Comparison of ENCODE assay signal across 1 cellular context in genomic region chrX:37652589-37653271, GRCh38.
TF ChIP-seq lines count a peak whose summit lies in the region.

No MANE protein-coding gene starts in this region.

TF ChIP-seq in K562, 482 proteins besides CTCF, POLR2A, EP300 and RAD21 (continued from another document and continues in another):
- TF ChIP-seq ZNF398 (CRISPR knock-in tag; IDR thresholded peaks at IDR 0.05), result no peak
- no peak for TF ChIP-seq NFIX (CRISPR knock-in tag; IDR thresholded peaks at IDR 0.05; ENCODE audit: low read depth)
- TF ChIP-seq BRD9 (IDR thresholded peaks at IDR 0.05; ENCODE audit: low read depth, partially characterized antibody), result no peak
- TF ChIP-seq GTF2F1 (IDR thresholded peaks at IDR 0.05; ENCODE audit: low read depth, low read length), result no peak
- no peak for TF ChIP-seq MAFG (tag; conservative IDR thresholded peaks at IDR 0.05)
- TF ChIP-seq L3MBTL2 (IDR thresholded peaks at IDR 0.05), result no peak
- TF ChIP-seq CEBPZ (IDR thresholded peaks at IDR 0.05; ENCODE audit: borderline replicate concordance, low read depth, low read length), result no peak
- TF ChIP-seq NCOA2 (IDR thresholded peaks at IDR 0.05; ENCODE audit: partially characterized antibody in 2 of 2), result no peak
- no peak; the same call in 1 of the 2 replicates for TF ChIP-seq ZNF124 (CRISPR knock-in tag; IDR thresholded peaks at IDR 0.05)
- TF ChIP-seq ZNF212 (CRISPR knock-in tag; IDR thresholded peaks at IDR 0.05), result no peak
- no peak for TF ChIP-seq TSC22D4 (tag; IDR thresholded peaks at IDR 0.05)
- no peak for TF ChIP-seq U2AF2 (optimal IDR thresholded peaks at IDR 0.05; ENCODE audit: low read depth, low read length)
- TF ChIP-seq NKRF (IDR thresholded peaks at IDR 0.05; ENCODE audit: borderline replicate concordance), result no peak
- no peak for TF ChIP-seq MIER1 (IDR thresholded peaks at IDR 0.05; ENCODE audit: low read depth)
- TF ChIP-seq ZHX1 (conservative IDR thresholded peaks at IDR 0.05; ENCODE audit: low read length), result no peak
- no peak for TF ChIP-seq ZNF609 (CRISPR knock-in tag; IDR thresholded peaks at IDR 0.05; ENCODE audit: borderline replicate concordance)
- TF ChIP-seq CBX1 (IDR thresholded peaks at IDR 0.05; ENCODE audit: low read depth), result no peak
- TF ChIP-seq CBX3 (IDR thresholded peaks at IDR 0.05; ENCODE audit: borderline replicate concordance in 1 of 2, low read length in 2 of 2), result peak in 1 of 2 experiments; percentile 21; a peak in 1 of 3 replicates
- TF ChIP-seq CBX2 (IDR thresholded peaks at IDR 0.05; ENCODE audit: insufficient read depth, low read length, poor library complexity, severe bottlenecking), result no peak
- TF ChIP-seq KHSRP (IDR thresholded peaks at IDR 0.05), result 0 out of 2 replicates have a peak, but pooled peaks have one; percentile 57
- no peak for TF ChIP-seq CHD1 (IDR thresholded peaks at IDR 0.05; ENCODE audit: low read length)
- no peak for TF ChIP-seq THRA (IDR thresholded peaks at IDR 0.05)
- TF ChIP-seq NR2F6 (CRISPR knock-in tag; IDR thresholded peaks at IDR 0.05), result no peak
- TF ChIP-seq HMGN3 (IDR thresholded peaks at IDR 0.05; ENCODE audit: borderline replicate concordance, extremely low read depth, insufficient read length, low read depth, low read length), result no peak
- no peak for TF ChIP-seq ELF2 (CRISPR knock-in tag; IDR thresholded peaks at IDR 0.05)
- TF ChIP-seq E2F5 (CRISPR knock-in tag; IDR thresholded peaks at IDR 0.05), result no peak
- TF ChIP-seq SIN3A (IDR thresholded peaks at IDR 0.05; ENCODE audit: borderline replicate concordance in 2 of 2, control insufficient read depth in 1 of 2, low read depth in 2 of 2, low read length in 2 of 2), result no peak
- no peak for TF ChIP-seq KDM1A (IDR thresholded peaks at IDR 0.05)
- no peak for TF ChIP-seq TRIM28 (IDR thresholded peaks at IDR 0.05)
- TF ChIP-seq ZNF347 (CRISPR knock-in tag; IDR thresholded peaks at IDR 0.05; ENCODE audit: low read depth), result no peak
- TF ChIP-seq TAF9B (IDR thresholded peaks at IDR 0.05; ENCODE audit: partially characterized antibody), result no peak
- TF ChIP-seq PHB2 (IDR thresholded peaks at IDR 0.05; ENCODE audit: low read depth), result peak; percentile 77
- TF ChIP-seq SOX6 (IDR thresholded peaks at IDR 0.05), result peak; percentile 89
- TF ChIP-seq MCM3 (IDR thresholded peaks at IDR 0.05), result no peak
- no peak for TF ChIP-seq ZNF263 (CRISPR knock-in tag; IDR thresholded peaks at IDR 0.05; ENCODE audit: borderline replicate concordance)
- no peak for TF ChIP-seq MXI1 (IDR thresholded peaks at IDR 0.05; ENCODE audit: low read depth, low read length)
- no peak; the same call in 1 of the 2 replicates for TF ChIP-seq DMBX1 (CRISPR knock-in tag; IDR thresholded peaks at IDR 0.05; ENCODE audit: borderline replicate concordance)
- no peak; the same call in 1 of the 2 replicates for TF ChIP-seq BCOR (IDR thresholded peaks at IDR 0.05)
- TF ChIP-seq HOXB6 (CRISPR knock-in tag; IDR thresholded peaks at IDR 0.05; ENCODE audit: borderline replicate concordance), result no peak
- no peak for TF ChIP-seq NFATC3 (IDR thresholded peaks at IDR 0.05)
- no peak for TF ChIP-seq ATF7 (IDR thresholded peaks at IDR 0.05)
- TF ChIP-seq PHF21A (IDR thresholded peaks at IDR 0.05; ENCODE audit: borderline replicate concordance, low read depth), result no peak
- TF ChIP-seq XRCC3 (IDR thresholded peaks at IDR 0.05), result no peak
- TF ChIP-seq ZNF232 (CRISPR knock-in tag; IDR thresholded peaks at IDR 0.05), result no peak
- TF ChIP-seq TAF7 (tag; IDR thresholded peaks at IDR 0.05), result no peak
- TF ChIP-seq CBFA2T3 (IDR thresholded peaks at IDR 0.05), result peak; percentile 95
- TF ChIP-seq CHCHD3 (CRISPR knock-in tag; IDR thresholded peaks at IDR 0.05), result no peak
- TF ChIP-seq SRF (CRISPR knock-in tag; IDR thresholded peaks at IDR 0.05), result no peak
- TF ChIP-seq TAL1 (IDR thresholded peaks at IDR 0.05), result peak; percentile 96
